Comparison of ENCODE assay signal across 32 cellular contexts in the genomic region with DNA sequence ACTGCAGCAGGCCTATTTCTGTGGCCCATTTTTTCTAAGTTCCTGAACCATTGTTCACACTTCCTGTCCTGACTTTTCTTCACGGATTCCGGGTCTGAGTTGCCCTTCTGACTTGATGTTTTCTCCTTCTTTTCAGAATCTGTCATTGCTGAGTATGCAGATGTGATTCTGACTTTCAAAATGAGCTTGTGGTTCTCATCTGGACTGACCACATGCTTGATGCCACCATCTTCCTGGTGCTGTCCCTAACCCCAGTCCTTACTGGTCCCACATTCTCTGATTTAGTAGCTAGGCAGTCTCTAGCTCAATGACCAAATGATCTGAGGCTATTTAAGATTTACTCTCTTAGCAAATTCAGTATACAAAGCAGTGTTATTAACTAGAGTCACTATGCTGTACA.
"Had no signal": no experiment of that assay in that cellular context is flagged by ENCODE, and none has a peak within 500 bp of the region (broad histone marks: within the 10 kb centered on the region; RNA-seq: fewer than 3 reads in every experiment).

No MANE protein-coding gene starts in this region.

- H3K27me3 Mint-ChIP-seq: activated B cell treated with CpG ODN at 0.5 μM for 24 hours; activated CD4-positive, alpha-beta memory T cell treated with anti-CD3 and anti-CD28 coated beads, Interleukin-2, amount 10 ng/mL, durations not matched to agents 7 days and 5 days; activated CD4-positive, alpha-beta T cell treated with anti-CD3 and anti-CD28 coated beads, Interleukin-2, amount 10 ng/mL, durations not matched to agents 7 days and 5 days; activated naive CD4-positive, alpha-beta T cell treated with anti-CD3 and anti-CD28 coated beads, Interleukin-2, amount 10 ng/mL, durations not matched to agents 7 days and 5 days; activated naive CD8-positive, alpha-beta T cell treated with anti-CD3 and anti-CD28 coated beads, Interleukin-2, amount 10 ng/mL, durations not matched to agents 7 days and 5 days; activated T-cell treated with anti-CD3 and anti-CD28 coated beads, Interleukin-2, amount 50 U/mL, for 24 hours; T-helper 17 cell had no signal

- H3K36me3 Mint-ChIP-seq: activated naive CD4-positive, alpha-beta T cell treated with anti-CD3 and anti-CD28 coated beads, Interleukin-2, amount 10 ng/mL, durations not matched to agents 7 days and 5 days; activated naive CD8-positive, alpha-beta T cell treated with anti-CD3 and anti-CD28 coated beads, Interleukin-2, amount 10 ng/mL, durations not matched to agents 7 days and 5 days; brain had no signal

- H3K4me3 ChIP-seq: ascending aorta, breast epithelium, cardiac muscle cell, colonic mucosa, gastrocnemius medialis, heart left ventricle had no signal

- H3K27ac ChIP-seq: ascending aorta, breast epithelium, cardiac muscle cell, colonic mucosa, foreskin keratinocyte, gastrocnemius medialis, heart left ventricle, WERI-Rb-1 had no signal

- H3K4me1 Mint-ChIP-seq: activated B cell treated with CpG ODN at 0.5 μM for 24 hours; activated CD4-positive, alpha-beta memory T cell treated with anti-CD3 and anti-CD28 coated beads, Interleukin-2, amount 10 ng/mL, durations not matched to agents 7 days and 5 days; activated CD4-positive, alpha-beta T cell treated with anti-CD3 and anti-CD28 coated beads, Interleukin-2, amount 10 ng/mL, durations not matched to agents 7 days and 5 days; activated naive CD4-positive, alpha-beta T cell treated with anti-CD3 and anti-CD28 coated beads, Interleukin-2, amount 10 ng/mL, durations not matched to agents 7 days and 5 days; activated naive CD8-positive, alpha-beta T cell treated with anti-CD3 and anti-CD28 coated beads, Interleukin-2, amount 10 ng/mL, durations not matched to agents 7 days and 5 days; T-helper 17 cell had no signal

- H3K4me1 ChIP-seq: ascending aorta, breast epithelium, colonic mucosa, foreskin keratinocyte, gastrocnemius medialis, heart left ventricle had no signal

- H3K9me3 Mint-ChIP-seq: activated CD4-positive, alpha-beta T cell treated with anti-CD3 and anti-CD28 coated beads, Interleukin-2, amount 10 ng/mL, durations not matched to agents 7 days and 5 days; activated naive CD8-positive, alpha-beta T cell treated with anti-CD3 and anti-CD28 coated beads, Interleukin-2, amount 10 ng/mL, durations not matched to agents 7 days and 5 days; brain had no signal

- H3K9me3 ChIP-seq: ascending aorta, breast epithelium, colonic mucosa, gastrocnemius medialis, heart left ventricle had no signal

- H3K27ac Mint-ChIP-seq: activated B cell treated with CpG ODN at 0.5 μM for 24 hours; activated CD4-positive, alpha-beta memory T cell treated with anti-CD3 and anti-CD28 coated beads, Interleukin-2, amount 10 ng/mL, durations not matched to agents 7 days and 5 days; activated CD4-positive, alpha-beta T cell treated with anti-CD3 and anti-CD28 coated beads, Interleukin-2, amount 10 ng/mL, durations not matched to agents 7 days and 5 days; activated naive CD4-positive, alpha-beta T cell treated with anti-CD3 and anti-CD28 coated beads, Interleukin-2, amount 10 ng/mL, durations not matched to agents 7 days and 5 days; activated naive CD4-positive, alpha-beta T cell treated with anti-CD3 and anti-CD28 coated beads, Interleukin-2, amount 50 U/mL, for 72 hours; activated naive CD8-positive, alpha-beta T cell treated with anti-CD3 and anti-CD28 coated beads, Interleukin-2, amount 10 ng/mL, durations not matched to agents 7 days and 5 days; activated T-cell treated with anti-CD3 and anti-CD28 coated beads, Interleukin-2, amount 50 U/mL, for 24 hours; activated T-cell treated with anti-CD3 and anti-CD28 coated beads, Interleukin-2, amount 50 U/mL, for 72 hours; brain; T-helper 17 cell; T-helper 2 cell treated with Interferon-gamma antibody and Interleukin-4, amounts not matched to agents 5 μg/mL and 100 μg/mL, for 36 hours had no signal

- H3K36me3 ChIP-seq: ascending aorta, breast epithelium, cardiac muscle cell, colonic mucosa, gastrocnemius medialis, heart left ventricle, WERI-Rb-1 had no signal

- H3K27me3 ChIP-seq: ascending aorta, breast epithelium, cardiac muscle cell, colonic mucosa, foreskin keratinocyte, gastrocnemius medialis, heart left ventricle had no signal

- DNase-seq: activated B cell treated with CpG ODN at 0.5 μM for 24 hours; activated CD4-positive, alpha-beta memory T cell treated with anti-CD3 and anti-CD28 coated beads, Interleukin-2, amount 10 ng/mL, durations not matched to agents 7 days and 5 days; activated CD4-positive, alpha-beta T cell treated with anti-CD3 and anti-CD28 coated beads, Interleukin-2, amount 10 ng/mL, durations not matched to agents 7 days and 5 days; activated CD4-positive, alpha-beta T cell treated with anti-CD3 and anti-CD28 coated beads, Interleukin-2, amount 50 U/mL, for 4 hours; activated CD8-positive, alpha-beta memory T cell treated with anti-CD3 and anti-CD28 coated beads, Interleukin-2, amount 50 U/mL, for 48 hours; activated gamma-delta T cell; activated naive CD4-positive, alpha-beta T cell; activated naive CD4-positive, alpha-beta T cell treated with anti-CD3 and anti-CD28 coated beads, Interleukin-2, amount 10 ng/mL, durations not matched to agents 7 days and 5 days; activated naive CD8-positive, alpha-beta T cell treated with anti-CD3 and anti-CD28 coated beads, Interleukin-2, amount 10 ng/mL, durations not matched to agents 7 days and 5 days; activated T-cell treated with anti-CD3 and anti-CD28 coated beads for 4 hours; activated T-cell treated with anti-CD3 and anti-CD28 coated beads, Interleukin-2, amount 50 U/mL, for 24 hours; activated T-cell treated with anti-CD3 and anti-CD28 coated beads, Interleukin-2, amount 50 U/mL, for 72 hours; central memory CD4-positive, alpha-beta T cell; cerebellar nuclear complex; colonic mucosa; effector CD8-positive, alpha-beta T cell; foreskin keratinocyte; gastrocnemius medialis; glutamatergic neuron; heart left ventricle; T-helper 1 cell; T-helper 17 cell; T1000; WERI-Rb-1 had no signal

- H3K4me3 Mint-ChIP-seq: activated B cell treated with CpG ODN at 0.5 μM for 24 hours; activated CD4-positive, alpha-beta memory T cell treated with anti-CD3 and anti-CD28 coated beads, Interleukin-2, amount 10 ng/mL, durations not matched to agents 7 days and 5 days; activated CD4-positive, alpha-beta T cell treated with anti-CD3 and anti-CD28 coated beads, Interleukin-2, amount 10 ng/mL, durations not matched to agents 7 days and 5 days; activated naive CD4-positive, alpha-beta T cell treated with anti-CD3 and anti-CD28 coated beads, Interleukin-2, amount 10 ng/mL, durations not matched to agents 7 days and 5 days; activated naive CD8-positive, alpha-beta T cell treated with anti-CD3 and anti-CD28 coated beads, Interleukin-2, amount 10 ng/mL, durations not matched to agents 7 days and 5 days; activated T-cell treated with anti-CD3 and anti-CD28 coated beads, Interleukin-2, amount 50 U/mL, for 24 hours; activated T-cell treated with anti-CD3 and anti-CD28 coated beads, Interleukin-2, amount 50 U/mL, for 72 hours; brain; T-helper 17 cell; T-helper 2 cell treated with Interferon-gamma antibody and Interleukin-4, amounts not matched to agents 5 μg/mL and 100 μg/mL, for 36 hours had no signal

- ATAC-seq: activated CD4-positive, CD25-positive, alpha-beta regulatory T cell treated with anti-CD3 and anti-CD28 coated beads, Interleukin-2, amount 50 U/mL, for 24 hours; activated naive CD4-positive, alpha-beta T cell treated with anti-CD3 and anti-CD28 coated beads, Interleukin-2, amount 50 U/mL, for 72 hours; activated T-cell treated with anti-CD3 and anti-CD28 coated beads, Interleukin-2, amount 50 U/mL, for 72 hours; esophagus mucosa; foreskin keratinocyte; gastrocnemius medialis; heart left ventricle; T-helper 17 cell had no signal
